Comparison of ENCODE assay signal across 1 cellular context in the genomic region with DNA sequence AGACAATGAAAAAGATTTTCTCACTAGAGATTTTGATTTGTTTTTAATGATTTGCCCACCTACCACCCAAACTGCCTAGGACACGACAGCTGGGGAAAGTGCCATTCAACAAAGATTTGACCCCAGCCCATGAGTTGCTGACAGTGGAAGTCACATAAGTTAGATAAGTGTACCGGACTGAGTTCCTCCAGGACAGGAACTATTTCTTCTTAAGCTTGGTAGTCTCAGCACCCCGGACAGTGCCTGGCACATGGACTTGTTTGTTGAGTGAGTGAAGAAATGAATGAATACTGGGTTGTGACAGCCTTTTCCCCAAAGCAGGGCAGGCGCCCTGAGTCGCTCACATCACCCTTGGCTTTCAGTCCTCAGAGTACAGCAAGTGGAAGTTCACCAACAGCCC.
TF ChIP-seq lines count a peak whose summit lies in the region.

No MANE protein-coding gene starts in this region.

TF ChIP-seq in Ishikawa, 13 proteins besides CTCF, POLR2A, EP300 and RAD21:
- TF ChIP-seq, protein P1, sequence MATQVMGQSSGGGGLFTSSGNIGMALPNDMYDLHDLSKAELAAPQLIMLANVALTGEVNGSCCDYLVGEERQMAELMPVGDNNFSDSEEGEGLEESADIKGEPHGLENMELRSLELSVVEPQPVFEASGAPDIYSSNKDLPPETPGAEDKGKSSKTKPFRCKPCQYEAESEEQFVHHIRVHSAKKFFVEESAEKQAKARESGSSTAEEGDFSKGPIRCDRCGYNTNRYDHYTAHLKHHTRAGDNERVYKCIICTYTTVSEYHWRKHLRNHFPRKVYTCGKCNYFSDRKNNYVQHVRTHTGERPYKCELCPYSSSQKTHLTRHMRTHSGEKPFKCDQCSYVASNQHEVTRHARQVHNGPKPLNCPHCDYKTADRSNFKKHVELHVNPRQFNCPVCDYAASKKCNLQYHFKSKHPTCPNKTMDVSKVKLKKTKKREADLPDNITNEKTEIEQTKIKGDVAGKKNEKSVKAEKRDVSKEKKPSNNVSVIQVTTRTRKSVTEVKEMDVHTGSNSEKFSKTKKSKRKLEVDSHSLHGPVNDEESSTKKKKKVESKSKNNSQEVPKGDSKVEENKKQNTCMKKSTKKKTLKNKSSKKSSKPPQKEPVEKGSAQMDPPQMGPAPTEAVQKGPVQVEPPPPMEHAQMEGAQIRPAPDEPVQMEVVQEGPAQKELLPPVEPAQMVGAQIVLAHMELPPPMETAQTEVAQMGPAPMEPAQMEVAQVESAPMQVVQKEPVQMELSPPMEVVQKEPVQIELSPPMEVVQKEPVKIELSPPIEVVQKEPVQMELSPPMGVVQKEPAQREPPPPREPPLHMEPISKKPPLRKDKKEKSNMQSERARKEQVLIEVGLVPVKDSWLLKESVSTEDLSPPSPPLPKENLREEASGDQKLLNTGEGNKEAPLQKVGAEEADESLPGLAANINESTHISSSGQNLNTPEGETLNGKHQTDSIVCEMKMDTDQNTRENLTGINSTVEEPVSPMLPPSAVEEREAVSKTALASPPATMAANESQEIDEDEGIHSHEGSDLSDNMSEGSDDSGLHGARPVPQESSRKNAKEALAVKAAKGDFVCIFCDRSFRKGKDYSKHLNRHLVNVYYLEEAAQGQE (IDR thresholded peaks at IDR 0.05; ENCODE audit: low read depth), result peak; percentile 62
